8 cellular contexts compared by ENCODE assay signal in the genomic region with DNA sequence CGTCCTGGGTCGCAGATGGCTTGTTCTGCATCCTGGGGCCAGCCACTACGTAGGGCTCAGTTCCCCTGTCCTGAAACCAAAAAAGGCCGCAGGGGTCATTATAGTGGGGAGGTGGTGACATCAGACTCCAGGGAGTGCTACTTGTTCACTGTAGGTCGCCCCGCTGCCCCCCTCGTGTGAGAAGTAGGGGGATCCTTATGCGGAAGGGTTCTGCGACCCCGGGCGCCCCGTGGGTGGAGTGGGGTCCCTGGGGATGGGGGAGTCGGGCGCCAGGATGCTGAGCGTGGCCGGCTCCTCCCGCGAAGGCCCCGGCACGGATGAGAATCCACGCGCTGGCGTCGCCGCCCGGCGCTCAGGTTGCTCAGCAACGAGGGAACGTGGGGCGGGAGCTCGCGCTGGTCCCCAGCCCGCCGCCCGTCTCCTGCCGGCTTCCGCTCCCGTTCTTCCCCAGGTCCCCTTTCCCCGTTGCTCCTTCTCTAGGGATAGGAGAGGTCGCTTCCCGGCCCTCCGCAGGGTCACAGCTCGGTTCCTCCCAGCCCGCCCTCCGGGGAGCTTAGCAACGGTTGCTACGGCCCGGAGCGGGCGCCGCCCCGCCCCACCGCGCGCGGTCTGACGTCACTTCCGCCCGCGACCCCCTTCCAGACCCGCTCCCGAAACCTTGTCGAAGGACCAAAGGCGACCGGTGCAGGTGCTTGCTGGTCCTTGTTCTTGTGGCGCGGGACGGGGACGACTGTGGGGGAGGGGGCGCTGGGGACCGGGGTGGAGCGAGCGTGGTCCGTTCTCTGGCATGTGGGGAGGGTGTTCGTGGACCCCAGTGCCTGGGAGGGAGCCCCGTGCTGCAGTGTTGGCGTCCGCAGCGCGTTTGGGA. TPM values are rescaled to one million over a fixed set of nuclear protein-coding genes. Genes with fewer than 3 reads are reported as not detected.
A peak's percentile ranks its signal among the peaks of the same experiment; 100 is the strongest.
DNase-seq lines count a peak whose midpoint lies in the region; ATAC-seq and TF ChIP-seq lines count a peak whose summit lies in the region.

A gene with protein sequence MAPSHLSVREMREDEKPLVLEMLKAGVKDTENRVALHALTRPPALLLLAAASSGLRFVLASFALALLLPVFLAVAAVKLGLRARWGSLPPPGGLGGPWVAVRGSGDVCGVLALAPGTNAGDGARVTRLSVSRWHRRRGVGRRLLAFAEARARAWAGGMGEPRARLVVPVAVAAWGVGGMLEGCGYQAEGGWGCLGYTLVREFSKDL (plus strand): TSS at position 618 of the 868 bp plus-strand sequence. CDS start 521 bp downstream, outside the sequence.

- H2AFZ ChIP-seq in Karpas-422 (ENCODE audit: low read length) = peak within 1 kb of the TSS; percentile 66

- H3K27me3 ChIP-seq in Karpas-422 (ENCODE audit: low read length) (no peaks in the 10 kb centered on the region), adrenal gland (no peaks in the 10 kb centered on the region), right atrium auricular region (no peaks in the 10 kb centered on the region)

- TF ChIP-seq CTCF in 22Rv1 (IDR thresholded peaks at IDR 0.05) (no peak), adrenal gland (IDR thresholded peaks at IDR 0.05) (no peak), right atrium auricular region (IDR thresholded peaks at IDR 0.05) (no peak)

- H3K79me2 ChIP-seq in Karpas-422 (ENCODE audit: low read length) = peaks cover 1% of the 10 kb centered on the region

- H3K4me2 ChIP-seq in Karpas-422 (ENCODE audit: low read depth, low read length, poor library complexity, severe bottlenecking) = peak within 1 kb of the TSS; percentile 81

- no peaks in the 10 kb centered on the region for H3K9me2 ChIP-seq in Karpas-422 (replicated peaks; ENCODE audit: insufficient read depth, low read length)

- ATAC-seq in GM18502 (IDR thresholded peaks at IDR 0.05; ENCODE audit: poor library complexity, unreplicated experiment) = peak; percentile 61

- WGBS in adrenal gland, 4 donors = 0 to 4% (median 2%) methylated on average over 8 to 80 of the region's 80 CpGs

- H3K36me3 ChIP-seq in Karpas-422 (ENCODE audit: insufficient read depth, low read length) (no peaks in the 10 kb centered on the region), adrenal gland (replicated peaks in 1 of 2) (peaks cover 0 to 15% of the 10 kb centered on the region in 2 donors), right atrium auricular region (peaks cover 11% of the 10 kb centered on the region)

- H4K20me1 ChIP-seq in Karpas-422 (ENCODE audit: insufficient read depth, low read depth, low read length) = peaks cover 9% of the 10 kb centered on the region; the same call in 1 of the 2 replicates

- H3K4me3 ChIP-seq in Karpas-422 (ENCODE audit: low read length) = peak within 1 kb of the TSS; percentile 75
- H3K4me3 ChIP-seq in adrenal gland = peak within 1 kb of the TSS in 3 of 4 donors; percentile 37 to 73 (median 54)
- H3K4me3 ChIP-seq in right atrium auricular region = peak within 1 kb of the TSS; percentile 45 to 66

- no peaks in the 10 kb centered on the region for H3K9me3 ChIP-seq in Karpas-422 (ENCODE audit: low read length)
- no peaks in the 10 kb centered on the region for H3K9me3 ChIP-seq in adrenal gland (replicated peaks in 1 of 3)
- no peaks in the 10 kb centered on the region for H3K9me3 ChIP-seq in right atrium auricular region

- DNase-seq in Karpas-422 (peak; percentile 95), SW480 (ENCODE audit: low spot score) (peak; percentile 48), adrenal gland (peak in 6 of 7 donors; percentile 49 to 66 (median 56)), right atrium auricular region (ENCODE audit: low spot score) (no peak), renal cortical epithelial cell (ENCODE audit: low read depth) (no peak), cortex of kidney (lab: John Stamatoyannopoulos, UW) (no peak)

- peaks cover 31% of the 10 kb centered on the region for H3K4me1 ChIP-seq in Karpas-422 (ENCODE audit: low read length)
- peaks cover 38 to 39% of the 10 kb centered on the region in 2 donors for H3K4me1 ChIP-seq in adrenal gland (replicated peaks in 1 of 2)
- peaks cover 0 to 60% of the 10 kb centered on the region in 2 donors for H3K4me1 ChIP-seq in right atrium auricular region

- intact Hi-C loops in adrenal gland (cut with DNase I) = no loop called here

- H3K27ac ChIP-seq in 22Rv1 (peak within 1 kb of the TSS; percentile 82), Karpas-422 (ENCODE audit: low read length) (no peak within 1 kb of the TSS), adrenal gland (peak within 1 kb of the TSS; percentile 76 to 97 (median 93)), right atrium auricular region (peak within 1 kb of the TSS; percentile 89)

- TF ChIP-seq POLR2A in adrenal gland (IDR thresholded peaks at IDR 0.05) = no peak

- peak within 1 kb of the TSS; percentile 86 for H3K9ac ChIP-seq in Karpas-422 (ENCODE audit: low read length)

RNA-seq across cellular contexts. Expression of the gene that starts here (rescaled TPM):
- 29.7 and 57.2 TPM in 2 replicates for total RNA-seq in Karpas-422 (2014; rRNA removed; shearing (Covaris generic); ENCODE audit: low replicate concordance)
- total RNA-seq in adrenal gland (10 to 100 TPM in 5 of 8 donors, 1 to 10 TPM in 3; 4.9 to 35.3 (median 17.9) TPM), right atrium auricular region (1 to 10 TPM; 2.3 to 7.0 TPM), renal cortical epithelial cell (21.2 and 39.4 TPM in 2 replicates)
- 100 to 1,000 TPM in 1 of 3 donors, 10 to 100 TPM in 1, 1 to 10 TPM in 1; 6.2 to 108 (median 53.8) TPM for polyA plus RNA-seq in adrenal gland

Comparison
In these comparisons a context has a peak if more than half of its experiments do, and no peak if none do; other contexts are left out.
1. DNase-seq: peak in Karpas-422 (single experiment), SW480 (single experiment) and adrenal gland (6 of 7); none in right atrium auricular region (single experiment), renal cortical epithelial cell (single experiment) and cortex of kidney (single experiment).
2. Peak in every context shown above with its lines, with median percentiles within 50 percentile points of each other: H3K4me3 ChIP-seq.